In genomic region chr4:151987606-151988005, GRCh38 we compare ENCODE assay signal across 30 cellular contexts.
"Had no signal": no experiment of that assay in that cellular context is flagged by ENCODE, and none has a peak within 500 bp of the region (broad histone marks: within the 10 kb centered on the region; RNA-seq: fewer than 3 reads in every experiment).

No MANE protein-coding gene starts in this region.

- H3K4me1 ChIP-seq: pancreas, upper lobe of left lung had no signal

- H3K4me3 Mint-ChIP-seq: effector memory CD8-positive, alpha-beta T cell; memory B cell; mesothelial cell of epicardium; naive B cell; natural killer cell treated with Interleukin-12 subunit alpha and Interleukin-12 subunit beta and Interleukin-15 and Interleukin-18, amount 100 ng/mL, for 72 hours; neural crest cell had no signal

- H3K4me3 ChIP-seq: coronary artery, gastrocnemius medialis, lung, mucosa of descending colon, pancreas, smooth muscle cell, thoracic aorta, tibial nerve, upper lobe of left lung had no signal

- H3K9me3 ChIP-seq: gastrocnemius medialis, mucosa of descending colon, neutrophil, pancreas, thoracic aorta, tibial nerve, upper lobe of left lung had no signal

- H3K9me3 Mint-ChIP-seq: effector memory CD8-positive, alpha-beta T cell; memory B cell; naive B cell; natural killer cell treated with Interleukin-12 subunit alpha and Interleukin-12 subunit beta and Interleukin-15 and Interleukin-18, amount 100 ng/mL, for 72 hours; neural crest cell had no signal

- H3K4me2 ChIP-seq: smooth muscle cell had no signal

- H3K36me3 ChIP-seq: gastrocnemius medialis, neutrophil, pancreas, thoracic aorta, tibial nerve, upper lobe of left lung had no signal

- H3K36me3 Mint-ChIP-seq: memory B cell; mesothelial cell of epicardium; naive B cell; natural killer cell treated with Interleukin-12 subunit alpha and Interleukin-12 subunit beta and Interleukin-15 and Interleukin-18, amount 100 ng/mL, for 72 hours had no signal

- FAIRE-seq: endometrium, keratinocyte, pancreas, urothelium cell line had no signal

- ATAC-seq: effector memory CD8-positive, alpha-beta T cell; gastrocnemius medialis; left lobe of liver; mucosa of descending colon; natural killer cell treated with Interleukin-12 subunit alpha and Interleukin-12 subunit beta and Interleukin-15 and Interleukin-18, amount 100 ng/mL, for 72 hours; pancreas; sciatic nerve had no signal

- H3K27ac ChIP-seq: coronary artery, gastrocnemius medialis, neutrophil, pancreas, thoracic aorta, tibial nerve, upper lobe of left lung had no signal

- H3K27ac Mint-ChIP-seq: effector memory CD8-positive, alpha-beta T cell; memory B cell; mesothelial cell of epicardium; naive B cell; natural killer cell treated with Interleukin-12 subunit alpha and Interleukin-12 subunit beta and Interleukin-15 and Interleukin-18, amount 100 ng/mL, for 72 hours had no signal

- H3K4me1 Mint-ChIP-seq: memory B cell had no signal

- H3K27me3 ChIP-seq: gastrocnemius medialis, neutrophil, pancreas, tibial nerve, upper lobe of left lung had no signal

- DNase-seq: dermis blood vessel endothelial cell; effector memory CD8-positive, alpha-beta T cell; foreskin fibroblast; gastrocnemius medialis; mucosa of descending colon; naive B cell; pancreas; retina; stimulated activated CD4-positive, alpha-beta T cell treated with anti-CD3 and anti-CD28 coated beads, Interleukin-12 subunit alpha, Interleukin-12 subunit beta, amount 100 ng/mL, for 4 hours; stimulated activated CD4-positive, alpha-beta T cell treated with anti-CD3 and anti-CD28 coated beads, Interleukin-1b, Interleukin-23, amount 100 ng/mL, for 48 hours; stimulated activated CD4-positive, alpha-beta T cell treated with anti-CD3 and anti-CD28 coated beads, Interleukin-4, amount 100 ng/mL, for 1 hour; stimulated activated CD8-positive, alpha-beta memory T cell treated with anti-CD3 and anti-CD28 coated beads, Interleukin-4, amount 100 ng/mL, for 48 hours; stimulated activated naive CD4-positive, alpha-beta T cell; substantia nigra; upper lobe of left lung had no signal

- H3K27me3 Mint-ChIP-seq: effector memory CD8-positive, alpha-beta T cell; naive B cell; natural killer cell treated with Interleukin-12 subunit alpha and Interleukin-12 subunit beta and Interleukin-15 and Interleukin-18, amount 100 ng/mL, for 72 hours had no signal
